In genomic region chr15:101244889-101245668, GRCh38 we compare ENCODE assay signal across 1 cellular context.
TF ChIP-seq lines count a peak whose summit lies in the region.

No MANE protein-coding gene starts in this region.

TF ChIP-seq in WTC11, 78 proteins besides CTCF, POLR2A, EP300 and RAD21 (continued from another document):
- TF ChIP-seq TEAD1 (CRISPR knock-in tag; IDR thresholded peaks at IDR 0.05) (no peak), SOX15 (CRISPR knock-in tag; IDR thresholded peaks at IDR 0.05) (no peak), PREB (CRISPR knock-in tag; IDR thresholded peaks at IDR 0.05; ENCODE audit: borderline replicate concordance) (no peak), NFATC4 (CRISPR knock-in tag; IDR thresholded peaks at IDR 0.05) (no peak), ZBTB21 (CRISPR knock-in tag; IDR thresholded peaks at IDR 0.05; ENCODE audit: borderline replicate concordance) (no peak), FOXJ3 (CRISPR knock-in tag; IDR thresholded peaks at IDR 0.05; ENCODE audit: borderline replicate concordance) (no peak), NR2C2 (CRISPR knock-in tag; IDR thresholded peaks at IDR 0.05) (no peak), GRHL2 (CRISPR knock-in tag; IDR thresholded peaks at IDR 0.05; ENCODE audit: insufficient replicate concordance, severe bottlenecking) (no peak), CREM (CRISPR knock-in tag; IDR thresholded peaks at IDR 0.05) (no peak)
- TF ChIP-seq, protein P1, sequence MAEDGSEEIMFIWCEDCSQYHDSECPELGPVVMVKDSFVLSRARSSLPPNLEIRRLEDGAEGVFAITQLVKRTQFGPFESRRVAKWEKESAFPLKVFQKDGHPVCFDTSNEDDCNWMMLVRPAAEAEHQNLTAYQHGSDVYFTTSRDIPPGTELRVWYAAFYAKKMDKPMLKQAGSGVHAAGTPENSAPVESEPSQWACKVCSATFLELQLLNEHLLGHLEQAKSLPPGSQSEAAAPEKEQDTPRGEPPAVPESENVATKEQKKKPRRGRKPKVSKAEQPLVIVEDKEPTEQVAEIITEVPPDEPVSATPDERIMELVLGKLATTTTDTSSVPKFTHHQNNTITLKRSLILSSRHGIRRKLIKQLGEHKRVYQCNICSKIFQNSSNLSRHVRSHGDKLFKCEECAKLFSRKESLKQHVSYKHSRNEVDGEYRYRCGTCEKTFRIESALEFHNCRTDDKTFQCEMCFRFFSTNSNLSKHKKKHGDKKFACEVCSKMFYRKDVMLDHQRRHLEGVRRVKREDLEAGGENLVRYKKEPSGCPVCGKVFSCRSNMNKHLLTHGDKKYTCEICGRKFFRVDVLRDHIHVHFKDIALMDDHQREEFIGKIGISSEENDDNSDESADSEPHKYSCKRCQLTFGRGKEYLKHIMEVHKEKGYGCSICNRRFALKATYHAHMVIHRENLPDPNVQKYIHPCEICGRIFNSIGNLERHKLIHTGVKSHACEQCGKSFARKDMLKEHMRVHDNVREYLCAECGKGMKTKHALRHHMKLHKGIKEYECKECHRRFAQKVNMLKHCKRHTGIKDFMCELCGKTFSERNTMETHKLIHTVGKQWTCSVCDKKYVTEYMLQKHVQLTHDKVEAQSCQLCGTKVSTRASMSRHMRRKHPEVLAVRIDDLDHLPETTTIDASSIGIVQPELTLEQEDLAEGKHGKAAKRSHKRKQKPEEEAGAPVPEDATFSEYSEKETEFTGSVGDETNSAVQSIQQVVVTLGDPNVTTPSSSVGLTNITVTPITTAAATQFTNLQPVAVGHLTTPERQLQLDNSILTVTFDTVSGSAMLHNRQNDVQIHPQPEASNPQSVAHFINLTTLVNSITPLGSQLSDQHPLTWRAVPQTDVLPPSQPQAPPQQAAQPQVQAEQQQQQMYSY (CRISPR knock-in tag; IDR thresholded peaks at IDR 0.05), result no peak
- TF ChIP-seq, protein P2, sequence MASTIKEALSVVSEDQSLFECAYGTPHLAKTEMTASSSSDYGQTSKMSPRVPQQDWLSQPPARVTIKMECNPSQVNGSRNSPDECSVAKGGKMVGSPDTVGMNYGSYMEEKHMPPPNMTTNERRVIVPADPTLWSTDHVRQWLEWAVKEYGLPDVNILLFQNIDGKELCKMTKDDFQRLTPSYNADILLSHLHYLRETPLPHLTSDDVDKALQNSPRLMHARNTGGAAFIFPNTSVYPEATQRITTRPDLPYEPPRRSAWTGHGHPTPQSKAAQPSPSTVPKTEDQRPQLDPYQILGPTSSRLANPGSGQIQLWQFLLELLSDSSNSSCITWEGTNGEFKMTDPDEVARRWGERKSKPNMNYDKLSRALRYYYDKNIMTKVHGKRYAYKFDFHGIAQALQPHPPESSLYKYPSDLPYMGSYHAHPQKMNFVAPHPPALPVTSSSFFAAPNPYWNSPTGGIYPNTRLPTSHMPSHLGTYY (CRISPR knock-in tag; IDR thresholded peaks at IDR 0.05), result no peak
- TF ChIP-seq, protein P3, sequence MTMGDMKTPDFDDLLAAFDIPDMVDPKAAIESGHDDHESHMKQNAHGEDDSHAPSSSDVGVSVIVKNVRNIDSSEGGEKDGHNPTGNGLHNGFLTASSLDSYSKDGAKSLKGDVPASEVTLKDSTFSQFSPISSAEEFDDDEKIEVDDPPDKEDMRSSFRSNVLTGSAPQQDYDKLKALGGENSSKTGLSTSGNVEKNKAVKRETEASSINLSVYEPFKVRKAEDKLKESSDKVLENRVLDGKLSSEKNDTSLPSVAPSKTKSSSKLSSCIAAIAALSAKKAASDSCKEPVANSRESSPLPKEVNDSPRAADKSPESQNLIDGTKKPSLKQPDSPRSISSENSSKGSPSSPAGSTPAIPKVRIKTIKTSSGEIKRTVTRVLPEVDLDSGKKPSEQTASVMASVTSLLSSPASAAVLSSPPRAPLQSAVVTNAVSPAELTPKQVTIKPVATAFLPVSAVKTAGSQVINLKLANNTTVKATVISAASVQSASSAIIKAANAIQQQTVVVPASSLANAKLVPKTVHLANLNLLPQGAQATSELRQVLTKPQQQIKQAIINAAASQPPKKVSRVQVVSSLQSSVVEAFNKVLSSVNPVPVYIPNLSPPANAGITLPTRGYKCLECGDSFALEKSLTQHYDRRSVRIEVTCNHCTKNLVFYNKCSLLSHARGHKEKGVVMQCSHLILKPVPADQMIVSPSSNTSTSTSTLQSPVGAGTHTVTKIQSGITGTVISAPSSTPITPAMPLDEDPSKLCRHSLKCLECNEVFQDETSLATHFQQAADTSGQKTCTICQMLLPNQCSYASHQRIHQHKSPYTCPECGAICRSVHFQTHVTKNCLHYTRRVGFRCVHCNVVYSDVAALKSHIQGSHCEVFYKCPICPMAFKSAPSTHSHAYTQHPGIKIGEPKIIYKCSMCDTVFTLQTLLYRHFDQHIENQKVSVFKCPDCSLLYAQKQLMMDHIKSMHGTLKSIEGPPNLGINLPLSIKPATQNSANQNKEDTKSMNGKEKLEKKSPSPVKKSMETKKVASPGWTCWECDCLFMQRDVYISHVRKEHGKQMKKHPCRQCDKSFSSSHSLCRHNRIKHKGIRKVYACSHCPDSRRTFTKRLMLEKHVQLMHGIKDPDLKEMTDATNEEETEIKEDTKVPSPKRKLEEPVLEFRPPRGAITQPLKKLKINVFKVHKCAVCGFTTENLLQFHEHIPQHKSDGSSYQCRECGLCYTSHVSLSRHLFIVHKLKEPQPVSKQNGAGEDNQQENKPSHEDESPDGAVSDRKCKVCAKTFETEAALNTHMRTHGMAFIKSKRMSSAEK (CRISPR knock-in tag; IDR thresholded peaks at IDR 0.05; ENCODE audit: borderline replicate concordance), result no peak
